ENCODE assay signal across 8 cellular contexts in the genomic region with DNA sequence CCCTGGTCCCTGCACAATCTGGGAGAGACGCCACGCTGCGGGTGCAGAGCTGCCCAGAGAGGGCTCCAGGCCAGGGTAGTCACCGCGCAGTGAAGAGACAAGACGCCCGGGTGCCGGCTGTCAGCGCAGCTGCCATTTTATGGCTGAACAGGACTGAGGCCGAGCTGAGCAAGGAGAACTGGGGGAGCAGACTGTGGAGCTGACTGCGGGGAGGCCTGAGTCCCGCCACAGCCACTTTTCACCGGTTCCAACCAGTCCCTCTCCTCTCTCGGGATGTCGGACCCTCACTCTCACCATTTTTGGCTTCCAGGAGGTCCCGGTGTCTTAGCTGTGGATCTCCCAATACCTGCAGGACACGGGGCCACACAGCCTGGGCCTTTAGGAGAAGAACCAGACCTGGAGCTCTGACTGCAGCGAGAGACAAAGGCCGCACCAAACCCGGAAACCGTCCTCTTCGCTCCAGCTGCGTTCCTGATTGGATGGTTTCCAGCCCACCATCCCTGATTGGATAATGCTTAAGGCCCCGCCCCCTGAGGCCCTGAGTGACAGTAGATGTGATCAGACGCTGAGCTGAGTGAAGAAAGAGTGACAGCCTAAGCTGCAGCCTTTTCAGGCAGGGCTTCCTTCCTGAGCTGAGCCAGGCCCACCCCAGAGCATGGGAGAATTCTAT. TPM values are rescaled to one million over a fixed set of nuclear protein-coding genes. Genes with fewer than 3 reads are reported as not detected.
DNase-seq lines count a peak whose midpoint lies in the region; ATAC-seq and FAIRE-seq lines count a peak whose summit lies in the region.

A gene (minus strand): TSS at position 422 of the 670 bp plus-strand sequence. CDS start 125 bp downstream, at position 297.

- H3K9ac ChIP-seq in mesenchymal stem cell (ENCODE audit: low read length) = peak within 1 kb of the TSS; percentile 98

- H3K14ac ChIP-seq in mesenchymal stem cell (ENCODE audit: low read length in 2 of 2) = peak within 1 kb of the TSS in 1 of 2 experiments; percentile 90

- peak within 1 kb of the TSS; percentile 67 for H4K8ac ChIP-seq in mesenchymal stem cell (ENCODE audit: low read length)

- H2BK120ac ChIP-seq in mesenchymal stem cell (ENCODE audit: low read depth, low read length) = no peak within 1 kb of the TSS

- peak within 1 kb of the TSS in 1 of 2 experiments; percentile 45 for H3K4ac ChIP-seq in mesenchymal stem cell (ENCODE audit: low read depth in 1 of 2, low read length in 2 of 2)

- peak within 1 kb of the TSS; percentile 51 for H3K4me2 ChIP-seq in mesenchymal stem cell (ENCODE audit: low read length, poor library complexity, severe bottlenecking)

- peak; percentile 97 for FAIRE-seq in endometrium (lab: Jason Lieb, UNC)

- H2BK5ac ChIP-seq in mesenchymal stem cell (ENCODE audit: low read depth, low read length, poor library complexity, severe bottlenecking) = no peak within 1 kb of the TSS

- H3K27me3 ChIP-seq in mesenchymal stem cell (ENCODE audit: control insufficient read depth in 1 of 2, insufficient read depth in 1 of 2, low read length in 2 of 2) = no peaks in the 10 kb centered on the region

- H3K4me3 ChIP-seq in mesenchymal stem cell (ENCODE audit: insufficient read depth in 1 of 2, low read depth in 1 of 2, low read length in 2 of 2) = peak within 1 kb of the TSS; percentile 70 to 84

- peak; percentile 86 for ATAC-seq in HG02588 (IDR thresholded peaks at IDR 0.05; ENCODE audit: unreplicated experiment)
- no peak for ATAC-seq in GM19324 (IDR thresholded peaks at IDR 0.05; ENCODE audit: low FRiP score, unreplicated experiment)

- H3K23ac ChIP-seq in mesenchymal stem cell (ENCODE audit: low read length in 2 of 2) = no peak within 1 kb of the TSS

- no peaks in the 10 kb centered on the region for H3K4me1 ChIP-seq in mesenchymal stem cell (ENCODE audit: control insufficient read depth, insufficient read depth, low read depth, low read length)

- DNase-seq in ELF-1 (ENCODE audit: low read depth, low spot score) (peak; percentile 98), NCI-H2227 treated with DMSO at 0.1 percent for 48 hours (lab: John Stamatoyannopoulos, UW) (peak; percentile 67), mesenchymal stem cell (peak; percentile 96)
- peak; percentile 89 for DNase-seq in activated CD8-positive, alpha-beta memory T cell treated with anti-CD3 and anti-CD28 coated beads, Interleukin-2, amount 50 U/mL, for 4 hours
- peak; percentile 79 to 88 (median 87) for DNase-seq in stimulated activated CD4-positive, alpha-beta T cell treated with anti-CD3 and anti-CD28 coated beads, TNF-alpha, amount 100 ng/mL, for 24 hours (ENCODE audit: low read depth in 3 of 3)

- no peak within 1 kb of the TSS for H2BK12ac ChIP-seq in mesenchymal stem cell (ENCODE audit: low read length in 2 of 2)

- H3K9me3 ChIP-seq in mesenchymal stem cell (ENCODE audit: control insufficient read depth, low read length) = peaks cover 46% of the 10 kb centered on the region

- H2BK15ac ChIP-seq in mesenchymal stem cell (ENCODE audit: low read depth, poor library complexity, severe bottlenecking) = no peak within 1 kb of the TSS

- peak within 1 kb of the TSS; percentile 73 for H4K91ac ChIP-seq in mesenchymal stem cell (ENCODE audit: low read length)

- H3K27ac ChIP-seq in mesenchymal stem cell (ENCODE audit: low read length, poor library complexity, severe bottlenecking) = peak within 1 kb of the TSS; percentile 87

- H3K18ac ChIP-seq in mesenchymal stem cell (ENCODE audit: low read depth in 1 of 2, low read length in 2 of 2) = peak within 1 kb of the TSS; percentile 31 to 93

- H3K79me1 ChIP-seq in mesenchymal stem cell (replicated peaks; ENCODE audit: low read length, poor library complexity, severe bottlenecking) = peaks cover 10% of the 10 kb centered on the region

- no peak within 1 kb of the TSS for H2AK5ac ChIP-seq in mesenchymal stem cell (ENCODE audit: low read length, severe bottlenecking)

- H3K36me3 ChIP-seq in mesenchymal stem cell (ENCODE audit: control insufficient read depth in 1 of 2, insufficient read depth in 2 of 2, low read depth in 1 of 2, low read length in 2 of 2) = peaks cover 28 to 35% of the 10 kb centered on the region in 2 experiments

- WGBS in mesenchymal stem cell = 0% methylated on average over 25 of the region's 25 CpGs

- H2AFZ ChIP-seq in mesenchymal stem cell (ENCODE audit: low read depth, low read length) = no peak within 1 kb of the TSS

RNA-seq across cellular contexts. Expression of the gene that starts here (rescaled TPM):
- 5.4 TPM for polyA plus RNA-seq in mesenchymal stem cell (2013, experiment 1 of 2)
- 5.8 TPM for polyA plus RNA-seq in mesenchymal stem cell (2013, experiment 2 of 2)
